In the genomic region with DNA sequence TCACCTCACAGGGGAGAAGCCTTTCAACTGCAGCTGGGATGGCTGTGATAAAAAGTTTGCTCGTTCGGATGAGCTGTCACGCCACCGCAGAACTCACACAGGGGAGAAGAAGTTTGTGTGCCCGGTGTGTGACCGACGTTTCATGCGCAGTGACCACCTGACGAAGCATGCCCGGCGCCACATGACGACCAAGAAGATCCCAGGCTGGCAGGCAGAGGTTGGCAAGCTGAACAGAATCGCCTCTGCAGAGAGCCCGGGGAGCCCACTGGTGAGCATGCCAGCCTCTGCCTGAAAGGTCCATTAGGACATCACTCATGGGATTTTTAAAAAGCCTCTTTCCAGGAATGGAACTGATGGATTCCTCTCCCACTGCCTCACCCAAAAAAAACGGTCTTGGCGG, we compare ENCODE assay signal across 31 cellular contexts. TPM values are rescaled to one million over a fixed set of nuclear protein-coding genes. Genes with fewer than 3 reads are reported as not detected.
"Had no signal": no experiment of that assay in that cellular context is flagged by ENCODE, and none has a peak within 500 bp of the region (broad histone marks: within the 10 kb centered on the region; RNA-seq: fewer than 3 reads in every experiment).

No MANE protein-coding gene starts in this region.

- H3K27me3 ChIP-seq: brain microvascular endothelial cell had no signal

- ATAC-seq: PC-3 had no signal

- H3K36me3 ChIP-seq: SJCRH30 had no signal

- H3K9me3 Mint-ChIP-seq: activated CD4-positive, alpha-beta memory T cell treated with anti-CD3 and anti-CD28 coated beads, Interleukin-2, amount 10 ng/mL, durations not matched to agents 7 days and 5 days; activated naive CD4-positive, alpha-beta T cell treated with anti-CD3 and anti-CD28 coated beads, Interleukin-2, amount 50 U/mL, for 24 hours; activated naive CD8-positive, alpha-beta T cell treated with anti-CD3 and anti-CD28 coated beads, Interleukin-2, amount 10 ng/mL, durations not matched to agents 7 days and 5 days; activated T-cell treated with anti-CD3 and anti-CD28 coated beads, Interleukin-2, amount 50 U/mL, for 24 hours had no signal

- H3K9ac ChIP-seq: KMS-11 had no signal

- H3K27ac ChIP-seq: brain microvascular endothelial cell, KMS-11, SJCRH30, SK-N-MC, WERI-Rb-1 had no signal

- H3K4me2 ChIP-seq: KMS-11 had no signal

- H3K4me3 ChIP-seq: SJCRH30, SK-N-MC had no signal

- H3K27me3 Mint-ChIP-seq: activated naive CD4-positive, alpha-beta T cell treated with anti-CD3 and anti-CD28 coated beads, Interleukin-2, amount 50 U/mL, for 24 hours had no signal

- DNase-seq: activated CD4-positive, alpha-beta memory T cell treated with anti-CD3 and anti-CD28 coated beads, Interleukin-2, amount 10 ng/mL, durations not matched to agents 7 days and 5 days; activated CD4-positive, alpha-beta T cell treated with anti-CD3 and anti-CD28 coated beads for 1 hour; activated CD4-positive, alpha-beta T cell treated with anti-CD3 and anti-CD28 coated beads for 48 hours; activated CD4-positive, CD25-positive, alpha-beta regulatory T cell; activated CD8-positive, alpha-beta memory T cell treated with anti-CD3 and anti-CD28 coated beads for 24 hours; activated effector memory CD4-positive, alpha-beta T cell treated with anti-CD3 and anti-CD28 coated beads, Interleukin-2, amount 50 U/mL, for 16 hours; activated naive CD4-positive, alpha-beta T cell treated with Interleukin-2 at 50 U/mL for 16 hours; activated naive CD8-positive, alpha-beta T cell treated with anti-CD3 and anti-CD28 coated beads, Interleukin-2, amount 10 ng/mL, durations not matched to agents 7 days and 5 days; activated T-cell treated with anti-CD3 and anti-CD28 coated beads, Interleukin-2, amount 50 U/mL, for 24 hours; brain microvascular endothelial cell; central memory CD4-positive, alpha-beta T cell; NCI-H1092 treated with DMSO at 0.1 percent for 48 hours; NCI-H1417; NCI-H146; NCI-H187; NCI-H2029 treated with DMSO at 0.1 percent for 48 hours; NCI-H2107; NCI-H2171; NCI-H510A; NCI-H526; NCI-H748 treated with DMSO at 0.1 percent for 48 hours; NK-92 treated with Interleukin-12 subunit alpha and Interleukin-12 subunit beta, amount 100 ng/mL, for 24 hours; PC-3; SHP77; SJCRH30; T1000; WERI-Rb-1 had no signal

- H3K9me3 ChIP-seq: SJCRH30 had no signal

- H3K4me3 Mint-ChIP-seq: activated CD4-positive, alpha-beta memory T cell treated with anti-CD3 and anti-CD28 coated beads, Interleukin-2, amount 10 ng/mL, durations not matched to agents 7 days and 5 days; activated naive CD4-positive, alpha-beta T cell treated with anti-CD3 and anti-CD28 coated beads, Interleukin-2, amount 50 U/mL, for 24 hours; activated naive CD8-positive, alpha-beta T cell treated with anti-CD3 and anti-CD28 coated beads, Interleukin-2, amount 10 ng/mL, durations not matched to agents 7 days and 5 days; activated T-cell treated with anti-CD3 and anti-CD28 coated beads, Interleukin-2, amount 50 U/mL, for 24 hours had no signal

- H3K27ac Mint-ChIP-seq: activated CD4-positive, alpha-beta memory T cell treated with anti-CD3 and anti-CD28 coated beads, Interleukin-2, amount 10 ng/mL, durations not matched to agents 7 days and 5 days; activated naive CD4-positive, alpha-beta T cell treated with anti-CD3 and anti-CD28 coated beads, Interleukin-2, amount 50 U/mL, for 24 hours; activated naive CD8-positive, alpha-beta T cell treated with anti-CD3 and anti-CD28 coated beads, Interleukin-2, amount 10 ng/mL, durations not matched to agents 7 days and 5 days; activated T-cell treated with anti-CD3 and anti-CD28 coated beads, Interleukin-2, amount 50 U/mL, for 24 hours had no signal

RNA-seq across cellular contexts. Expression of a gene that starts 28.0 kb away (rescaled TPM):
- total RNA-seq: LHCN-M2, SJCRH30 had no signal
